Comparison of ENCODE assay signal across 30 cellular contexts in the genomic region with DNA sequence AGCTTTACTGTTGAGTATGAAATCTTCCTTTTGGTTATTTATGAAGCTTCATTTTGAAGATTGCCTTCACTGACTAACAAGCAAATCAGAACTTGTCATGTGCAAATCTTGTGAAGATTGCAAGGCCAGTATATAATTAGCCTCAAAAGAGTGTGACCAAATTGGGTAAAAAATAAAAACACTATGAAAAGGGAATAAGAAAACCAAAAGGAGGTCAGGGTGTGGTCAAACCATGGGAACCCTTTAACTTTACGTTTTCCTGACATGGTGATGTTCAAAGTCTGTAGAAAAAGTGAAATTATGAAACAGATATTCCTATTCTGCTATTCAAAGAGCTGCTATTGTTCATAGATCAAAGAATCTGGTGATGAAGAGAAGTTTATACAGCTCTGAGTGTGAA.
A peak's percentile ranks its signal among the peaks of the same experiment; 100 is the strongest.
DNase-seq lines count a peak whose midpoint lies in the region; ATAC-seq, FAIRE-seq and TF ChIP-seq lines count a peak whose summit lies in the region.
"Had no signal": no experiment of that assay in that cellular context is flagged by ENCODE, and none has a peak within 500 bp of the region (broad histone marks: within the 10 kb centered on the region; RNA-seq: fewer than 3 reads in every experiment).

No MANE protein-coding gene starts in this region.

- no peaks in the 10 kb centered on the region for H4K20me1 ChIP-seq in Loucy (ENCODE audit: insufficient read depth, low read length, poor library complexity, severe bottlenecking)
- H4K20me1 ChIP-seq in astrocyte (ENCODE audit: insufficient read depth, low read length) = no peaks in the 10 kb centered on the region

- H3K9ac ChIP-seq in Loucy (ENCODE audit: low read depth, low read length, poor library complexity, severe bottlenecking) (no peak overlapping the region), astrocyte (ENCODE audit: low read length) (no peak overlapping the region)

- FAIRE-seq in astrocyte (lab: Jason Lieb, UNC) (no peak), frontal cortex (lab: Jason Lieb, UNC) (no peak)
- FAIRE-seq: H1, HTR-8/SVneo, K562, TTC549 had no signal

- H3K27me3 ChIP-seq in Loucy (ENCODE audit: insufficient read depth, low read length, poor library complexity, severe bottlenecking) (no peaks in the 10 kb centered on the region), astrocyte (ENCODE audit: insufficient read depth, low read length) (no peaks in the 10 kb centered on the region)
- H3K27me3 ChIP-seq: BE2C, body of pancreas, esophagus muscularis mucosa, sigmoid colon had no signal

- H3K4me3 ChIP-seq in Loucy (ENCODE audit: low read length, poor library complexity, severe bottlenecking) = no peak overlapping the region
- no peak overlapping the region for H3K4me3 ChIP-seq in astrocyte (ENCODE audit: insufficient read depth, low read depth, low read length)
- H3K4me3 ChIP-seq: body of pancreas, esophagus muscularis mucosa, K562, sigmoid colon, SK-N-MC had no signal

- ATAC-seq in activated T-cell treated with anti-CD3 and anti-CD28 coated beads, Interleukin-2, amount 50 U/mL, for 72 hours (replicated peaks in 1 of 2) = no peak
- no peak for ATAC-seq in activated T-cell treated with anti-CD3 and anti-CD28 coated beads, Interleukin-2, amount 50 U/mL, for 4 hours
- ATAC-seq: body of pancreas, K562, T-helper 17 cell had no signal

- H3F3A ChIP-seq in Loucy (ENCODE audit: low read depth) = no peaks in the 10 kb centered on the region

- H3K4me2 ChIP-seq in Loucy (ENCODE audit: low read depth, low read length, poor library complexity, severe bottlenecking) (peak overlapping the region; percentile 12), astrocyte (ENCODE audit: low read length) (peak overlapping the region; percentile 34)

- no peaks in the 10 kb centered on the region for H3K9me2 ChIP-seq in Loucy (replicated peaks; ENCODE audit: low read depth, low read length)

- H3K9me3 ChIP-seq in Loucy (ENCODE audit: insufficient read depth, low read depth, low read length) (no peaks in the 10 kb centered on the region), astrocyte (ENCODE audit: insufficient read depth, low read depth, low read length) (no peaks in the 10 kb centered on the region)
- H3K9me3 ChIP-seq: BE2C, body of pancreas, esophagus muscularis mucosa, sigmoid colon had no signal

- H3K36me3 Mint-ChIP-seq in activated T-cell treated with anti-CD3 and anti-CD28 coated beads, Interleukin-2, amount 50 U/mL, for 72 hours (ENCODE audit: insufficient read depth in 2 of 2) = peaks cover 11 to 13% of the 10 kb centered on the region in 2 donors
- H3K36me3 Mint-ChIP-seq in activated T-cell treated with anti-CD3 and anti-CD28 coated beads, Interleukin-2, amount 50 U/mL, for 4 hours (ENCODE audit: insufficient read depth) = no peaks in the 10 kb centered on the region
- H3K36me3 Mint-ChIP-seq in astrocyte (ENCODE audit: low read depth, unreplicated experiment) (no peaks in the 10 kb centered on the region), neural crest cell (ENCODE audit: low read depth) (peaks cover 8% of the 10 kb centered on the region)

- peak overlapping the region; percentile 33 to 74 for H3K4me3 Mint-ChIP-seq in activated T-cell treated with anti-CD3 and anti-CD28 coated beads, Interleukin-2, amount 50 U/mL, for 72 hours
- H3K4me3 Mint-ChIP-seq in activated T-cell treated with anti-CD3 and anti-CD28 coated beads, Interleukin-2, amount 50 U/mL, for 4 hours = no peak overlapping the region
- H3K4me3 Mint-ChIP-seq in astrocyte (ENCODE audit: unreplicated experiment) = no peak overlapping the region
- H3K4me3 Mint-ChIP-seq in neural crest cell = no peak overlapping the region
- H3K4me3 Mint-ChIP-seq: HFFc6, mesothelial cell of epicardium, T-helper 17 cell, type B pancreatic cell had no signal

- H3K27ac Mint-ChIP-seq in activated T-cell treated with anti-CD3 and anti-CD28 coated beads, Interleukin-2, amount 50 U/mL, for 72 hours = peak overlapping the region; percentile 75
- H3K27ac Mint-ChIP-seq in astrocyte (ENCODE audit: unreplicated experiment) (peak overlapping the region; percentile 43), neural crest cell (ENCODE audit: unreplicated experiment) (peak overlapping the region; percentile 64)
- H3K27ac Mint-ChIP-seq: activated T-helper 2 cell treated with anti-CD3 and anti-CD28 coated beads, Interferon-gamma antibody, Interleukin-2, Interleukin-4, amounts not matched to agents 10 μg/mL and 5 μg/mL and 100 μg/mL, durations not matched to agents 14 hours and 24 hours and 36 hours; HFFc6; mesothelial cell of epicardium; T-helper 17 cell; type B pancreatic cell had no signal

- H2AFZ ChIP-seq in Loucy (ENCODE audit: low read length) (no peak overlapping the region), astrocyte (ENCODE audit: low read depth, low read length) (no peak overlapping the region)

- H3K4me1 Mint-ChIP-seq in activated T-cell treated with anti-CD3 and anti-CD28 coated beads, Interleukin-2, amount 50 U/mL, for 72 hours (ENCODE audit: low read depth) = peaks cover 39% of the 10 kb centered on the region
- peaks cover 19% of the 10 kb centered on the region for H3K4me1 Mint-ChIP-seq in activated T-cell treated with anti-CD3 and anti-CD28 coated beads, Interleukin-2, amount 50 U/mL, for 4 hours (ENCODE audit: low read depth)
- peaks cover 12% of the 10 kb centered on the region for H3K4me1 Mint-ChIP-seq in astrocyte (ENCODE audit: low read depth, unreplicated experiment)
- peaks cover 39% of the 10 kb centered on the region for H3K4me1 Mint-ChIP-seq in neural crest cell

- no peaks in the 10 kb centered on the region for H3K36me3 ChIP-seq in Loucy (ENCODE audit: insufficient read depth, low read length)
- H3K36me3 ChIP-seq in astrocyte (ENCODE audit: insufficient read depth, low read length) = no peaks in the 10 kb centered on the region
- H3K36me3 ChIP-seq: BE2C, esophagus muscularis mucosa, sigmoid colon had no signal

- no peaks in the 10 kb centered on the region for H3K79me2 ChIP-seq in Loucy (ENCODE audit: insufficient read depth, low read length)
- H3K79me2 ChIP-seq in astrocyte (ENCODE audit: insufficient read depth, low read length) = no peaks in the 10 kb centered on the region

- H3K9me3 Mint-ChIP-seq in activated T-cell treated with anti-CD3 and anti-CD28 coated beads, Interleukin-2, amount 50 U/mL, for 72 hours = peaks cover 5 to 8% of the 10 kb centered on the region in 2 donors
- no peaks in the 10 kb centered on the region for H3K9me3 Mint-ChIP-seq in activated T-cell treated with anti-CD3 and anti-CD28 coated beads, Interleukin-2, amount 50 U/mL, for 4 hours
- H3K9me3 Mint-ChIP-seq in astrocyte (ENCODE audit: unreplicated experiment) (peaks cover 4% of the 10 kb centered on the region), neural crest cell (peaks cover 13% of the 10 kb centered on the region)
- H3K9me3 Mint-ChIP-seq: HFFc6 had no signal

- H3K27me3 Mint-ChIP-seq in activated T-cell treated with anti-CD3 and anti-CD28 coated beads, Interleukin-2, amount 50 U/mL, for 72 hours (ENCODE audit: low read depth) = peaks cover 13% of the 10 kb centered on the region
- H3K27me3 Mint-ChIP-seq in activated T-cell treated with anti-CD3 and anti-CD28 coated beads, Interleukin-2, amount 50 U/mL, for 4 hours (ENCODE audit: low read depth) = no peaks in the 10 kb centered on the region
- no peaks in the 10 kb centered on the region for H3K27me3 Mint-ChIP-seq in astrocyte (ENCODE audit: low read depth, unreplicated experiment)
- no peaks in the 10 kb centered on the region for H3K27me3 Mint-ChIP-seq in neural crest cell (ENCODE audit: low read depth)

- TF ChIP-seq CTCF in Loucy (conservative IDR thresholded peaks at IDR 0.05; ENCODE audit: low read length) = no peak
- no peak for TF ChIP-seq CTCF in astrocyte (IDR thresholded peaks at IDR 0.05; ENCODE audit: insufficient read depth, low read depth, low read length)
- no peak for TF ChIP-seq CTCF in neural crest cell (conservative IDR thresholded peaks at IDR 0.05)

- H3K4me1 ChIP-seq in Loucy (ENCODE audit: insufficient read depth, low read length, poor library complexity, severe bottlenecking) = peaks cover 17% of the 10 kb centered on the region
- peaks cover 4% of the 10 kb centered on the region for H3K4me1 ChIP-seq in astrocyte (ENCODE audit: insufficient read depth, low read length)
- H3K4me1 ChIP-seq: BE2C, body of pancreas, esophagus muscularis mucosa, sigmoid colon had no signal

- peak overlapping the region; percentile 39 for H3K27ac ChIP-seq in astrocyte (ENCODE audit: low read depth, low read length)
- H3K27ac ChIP-seq: body of pancreas, esophagus muscularis mucosa, RWPE1, sigmoid colon, SK-N-MC had no signal

- DNase-seq in activated T-cell treated with anti-CD3 and anti-CD28 coated beads, Interleukin-2, amount 50 U/mL, for 72 hours = no peak
- DNase-seq in activated T-cell treated with anti-CD3 and anti-CD28 coated beads, Interleukin-2, amount 50 U/mL, for 4 hours = no peak
- DNase-seq in astrocyte (ENCODE audit: low read depth) (no peak), neural crest cell (ENCODE audit: low read depth, low spot score) (no peak), NCI-H1417 (lab: John Stamatoyannopoulos, UW) (no peak), HUDEP-2 (lab: John Stamatoyannopoulos, UW; ENCODE audit: unreplicated experiment in 76 of 76) (no peak), frontal cortex (ENCODE audit: low spot score in 2 of 2) (no peak)
- DNase-seq: BE2C; body of pancreas; dermis blood vessel endothelial cell; HFFc6; kidney glomerular epithelial cell; NCI-H1105; NCI-H187 treated with DMSO at 0.1 percent for 48 hours; NCI-H2171 treated with DMSO at 0.1 percent for 48 hours; NCI-H510A treated with DMSO at 0.1 percent for 48 hours; sigmoid colon; stimulated activated CD4-positive, alpha-beta T cell treated with anti-CD3 and anti-CD28 coated beads, Interleukin-4, amount 100 ng/mL, for 1 hour; T-helper 17 cell had no signal

Comparison
In these comparisons a context has a peak if more than half of its experiments do, and no peak if none do; other contexts are left out.
1. H3K4me3 Mint-ChIP-seq: peak in activated T-cell treated with anti-CD3 and anti-CD28 coated beads, Interleukin-2, amount 50 U/mL, for 72 hours (2 of 2); none in activated T-cell treated with anti-CD3 and anti-CD28 coated beads, Interleukin-2, amount 50 U/mL, for 4 hours (single experiment), astrocyte (single experiment) and neural crest cell (single experiment).
2. Peak in every context shown above with its lines, with median percentiles within 50 percentile points of each other: H3K27ac Mint-ChIP-seq.